Comparison of ENCODE assay signal across 12 cellular contexts in genomic region chr20:25120920-25121319, GRCh38. TPM values are rescaled to one million over a fixed set of nuclear protein-coding genes. Genes with fewer than 3 reads are reported as not detected.
"Had no signal": no experiment of that assay in that cellular context is flagged by ENCODE, and none has a peak within 500 bp of the region (broad histone marks: within the 10 kb centered on the region; RNA-seq: fewer than 3 reads in every experiment).

No MANE protein-coding gene starts in this region.

- H3K27ac Mint-ChIP-seq: GM23338, H9, HFFc6 had no signal

- H3K4me3 ChIP-seq: GM23248, GM23338, HAP-1 had no signal

- DNase-seq: GM23248, GOT3, H7, H9, HCEC 1CT, HFFc6 had no signal

- H3K4me3 Mint-ChIP-seq: GM23338, H9, HFFc6 had no signal

- H3K4me2 ChIP-seq: GM23338 had no signal

- H3K9ac ChIP-seq: GM23248 had no signal

- H3K9me3 Mint-ChIP-seq: GM23338, H9, HFFc6 had no signal

- H3K4me1 ChIP-seq: HAP-1 had no signal

- ATAC-seq: GM23338, HCT116 had no signal

- FAIRE-seq: H1, H54 had no signal

- H2AFZ ChIP-seq: GM23248, GM23338 had no signal

- H3K9me3 ChIP-seq: HAP-1 had no signal

- H3K27ac ChIP-seq: GM23248 had no signal

- H3K36me3 ChIP-seq: HAP-1 had no signal

RNA-seq across cellular contexts. Expression of gene VSX1, which starts 39.0 kb away (rescaled TPM):
- total RNA-seq: GM23248, H1, H4, H7, H9, HFFc6 had no signal
- polyA plus RNA-seq: GM23248, GM23338 had no signal
